8 cellular contexts compared by ENCODE assay signal in genomic region chr1:27724961-27725373, GRCh38. TPM values are rescaled to one million over a fixed set of nuclear protein-coding genes. Genes with fewer than 3 reads are reported as not detected.
DNase-seq lines count a peak whose midpoint lies in the region; ATAC-seq and TF ChIP-seq lines count a peak whose summit lies in the region.

No MANE protein-coding gene starts in this region.

- H3K36me3 Mint-ChIP-seq in GM23338 (ENCODE audit: low read depth): peaks cover 3% of the 10 kb centered on the region; the same call in 1 of the 3 replicates

- intact Hi-C loops in dorsolateral prefrontal cortex (cut with DNase I): loop anchor here (1.0 to 5.0 kb wide), 4 partner anchors 47 to 105 kb away; partner anchors contain the start of genes STX12 (in 2 of the 2), IFI6 (in 1 of the 2) and PPP1R8 (in 1 of the 2)

- DNase-seq in A172 (ENCODE audit: low spot score) (peak; percentile 9), GM23338 (ENCODE audit: low spot score) (peak; percentile 83), dorsolateral prefrontal cortex (peak in 2 of 10 donors; percentile 4 to 42), SIG-M5 treated with dmso at 0.1 percent for 504 hours (lab: John Stamatoyannopoulos, UW; ENCODE audit: unreplicated experiment) (no peak), SKM-1 (lab: John Stamatoyannopoulos, UW; ENCODE audit: unreplicated experiment) (no peak)

- H3K4me2 ChIP-seq in GM23338: peak overlapping the region; percentile 73
- peak overlapping the region; percentile 77 for H3K4me2 ChIP-seq in OCI-LY3 (ENCODE audit: low read length)

- peak overlapping the region; percentile 76 for H2AFZ ChIP-seq in GM23338
- peak overlapping the region; percentile 98 for H2AFZ ChIP-seq in OCI-LY3 (ENCODE audit: low read depth, low read length)

- no peaks in the 10 kb centered on the region for H3K36me3 ChIP-seq in GM23338 (ENCODE audit: insufficient read depth)
- no peaks in the 10 kb centered on the region for H3K36me3 ChIP-seq in OCI-LY3 (replicated peaks; ENCODE audit: low read depth, low read length)
- no peaks in the 10 kb centered on the region for H3K36me3 ChIP-seq in mucosa of stomach (ENCODE audit: control insufficient read depth, insufficient read depth, low read length)

- H3K9ac ChIP-seq in OCI-LY3 (ENCODE audit: low read length): peak overlapping the region; percentile 45
- peak overlapping the region; percentile 61 for H3K9ac ChIP-seq in mucosa of stomach (ENCODE audit: low read length)

- H4K20me1 ChIP-seq in GM23338 (replicated peaks; ENCODE audit: insufficient read depth) (no peaks in the 10 kb centered on the region), OCI-LY3 (ENCODE audit: insufficient read depth, low read length) (no peaks in the 10 kb centered on the region)

- H3F3A ChIP-seq in GM23338 (replicated peaks; ENCODE audit: low read depth): peaks cover 16% of the 10 kb centered on the region; the same call in 1 of the 2 replicates

- H3K4me1 Mint-ChIP-seq in GM23338: peaks cover 10% of the 10 kb centered on the region

- H3K9me3 Mint-ChIP-seq in GM23338: no peaks in the 10 kb centered on the region

- peaks cover 12% of the 10 kb centered on the region for H3K27me3 Mint-ChIP-seq in GM23338 (ENCODE audit: insufficient read depth, low read depth, poor library complexity)

- H3K9me3 ChIP-seq in OCI-LY3 (ENCODE audit: insufficient read depth, low read length) (no peaks in the 10 kb centered on the region), mucosa of stomach (ENCODE audit: control insufficient read depth, low read length) (no peaks in the 10 kb centered on the region)

- H3K27ac ChIP-seq in GM23338 (ENCODE audit: low read depth): peak overlapping the region; percentile 89
- H3K27ac ChIP-seq in OCI-LY3 (ENCODE audit: low read length): 0 out of 2 replicates have a peak overlapping the region, but pooled peaks have one; percentile 9
- H3K27ac ChIP-seq in dorsolateral prefrontal cortex: peak overlapping the region; percentile 27 to 96 (median 84)

- H3K9me2 ChIP-seq in GM23338 (ENCODE audit: insufficient read depth): no peaks in the 10 kb centered on the region

- H3K27me3 ChIP-seq in GM23338 (ENCODE audit: insufficient read depth) (no peaks in the 10 kb centered on the region), OCI-LY3 (ENCODE audit: low read depth, low read length) (no peaks in the 10 kb centered on the region), dorsolateral prefrontal cortex (no peaks in the 10 kb centered on the region), mucosa of stomach (ENCODE audit: control insufficient read depth, insufficient read depth, low read length) (no peaks in the 10 kb centered on the region)

- 0 out of 2 replicates have a peak, but pooled peaks cover 6% of the 10 kb centered on the region for H3K79me2 ChIP-seq in GM23338 (replicated peaks; ENCODE audit: insufficient read depth)
- peaks cover 7% of the 10 kb centered on the region; the same call in 1 of the 2 replicates for H3K79me2 ChIP-seq in OCI-LY3 (ENCODE audit: low read length)

- H3K4me3 Mint-ChIP-seq in GM23338: peak overlapping the region; percentile 74

- H3K4me3 ChIP-seq in GM23338: peak overlapping the region; percentile 40
- H3K4me3 ChIP-seq in OCI-LY3 (ENCODE audit: low read length): peak overlapping the region; percentile 80
- peak overlapping the region; percentile 26 to 98 (median 88) for H3K4me3 ChIP-seq in dorsolateral prefrontal cortex
- peak overlapping the region; percentile 31 for H3K4me3 ChIP-seq in mucosa of stomach (ENCODE audit: low read length)

- H3K4me1 ChIP-seq in GM23338 (ENCODE audit: insufficient read depth): peaks cover 17% of the 10 kb centered on the region; the same call in 1 of the 2 replicates
- peaks cover 10% of the 10 kb centered on the region for H3K4me1 ChIP-seq in OCI-LY3 (ENCODE audit: low read length)
- peaks cover 8% of the 10 kb centered on the region for H3K4me1 ChIP-seq in mucosa of stomach (ENCODE audit: control insufficient read depth, insufficient read depth, low read length)

- no peak for TF ChIP-seq CTCF in GM23338 (conservative IDR thresholded peaks at IDR 0.05; ENCODE audit: low read depth in 2 of 2)
- TF ChIP-seq CTCF in OCI-LY3 (IDR thresholded peaks at IDR 0.05; ENCODE audit: low read depth, low read length): no peak
- TF ChIP-seq CTCF in dorsolateral prefrontal cortex (IDR thresholded peaks at IDR 0.05 in 54 of 56, conservative IDR thresholded peaks at IDR 0.05 in 2 of 56; ENCODE audit: low read depth in 1 of 56, partially characterized antibody in 56 of 56): no peak

- peak; percentile 29 for ATAC-seq in GM23338
- ATAC-seq in GM21367 (IDR thresholded peaks at IDR 0.05; ENCODE audit: unreplicated experiment): no peak

- peak overlapping the region; percentile 98 for H3K27ac Mint-ChIP-seq in GM23338

TF ChIP-seq in GM23338, 12 proteins besides CTCF, POLR2A, EP300 and RAD21:
- no peak for TF ChIP-seq ZNF114 (CRISPR knock-in tag; IDR thresholded peaks at IDR 0.05)
- no peak for TF ChIP-seq EZH2 (IDR thresholded peaks at IDR 0.05; ENCODE audit: low read depth, unreplicated experiment)
- no peak for TF ChIP-seq REST (IDR thresholded peaks at IDR 0.05; ENCODE audit: unreplicated experiment)
- TF ChIP-seq JUNB (IDR thresholded peaks at IDR 0.05; ENCODE audit: unreplicated experiment): no peak
- TF ChIP-seq EZH2phosphoT487 (IDR thresholded peaks at IDR 0.05; ENCODE audit: unreplicated experiment): no peak
- no peak for TF ChIP-seq ZNF331 (CRISPR knock-in tag; IDR thresholded peaks at IDR 0.05; ENCODE audit: low read depth)
- TF ChIP-seq NANOG (IDR thresholded peaks at IDR 0.05; ENCODE audit: borderline replicate concordance): no peak
- TF ChIP-seq STAT1 (IDR thresholded peaks at IDR 0.05; ENCODE audit: unreplicated experiment): no peak
- no peak for TF ChIP-seq CREB1 (CRISPR knock-in tag; IDR thresholded peaks at IDR 0.05; ENCODE audit: low read depth)

RNA-seq across cellular contexts. Expression of gene FAM76A, which starts 0.8 kb away (rescaled TPM):
- 8.6 and 9.4 TPM in 2 replicates for total RNA-seq in A172 (2014; rRNA removed; shearing (Covaris generic))
- total RNA-seq in GM23338 (2014; rRNA removed; shearing (Covaris generic)): 12.5 and 22.6 TPM in 2 replicates
- polyA plus RNA-seq in GM23338 (2016; fragmentation: Nextera tagmentation; extraction: Ambion mirVana): 12.7 and 13.8 TPM in 2 replicates
- 10 to 100 TPM in 117 of 120 experiments, 1 to 10 TPM in 3; 8.3 to 24.0 (median 15.8) TPM for total RNA-seq in dorsolateral prefrontal cortex

RNA-seq across cellular contexts. Expression of gene STX12, which starts 48.1 kb away (rescaled TPM):
- 18.9 and 22.8 TPM in 2 replicates for total RNA-seq in A172 (2014; rRNA removed; shearing (Covaris generic))
- 9.0 and 13.7 TPM in 2 replicates for total RNA-seq in GM23338 (2014; rRNA removed; shearing (Covaris generic))
- polyA plus RNA-seq in GM23338 (2016; fragmentation: Nextera tagmentation; extraction: Ambion mirVana): 5.1 and 6.1 TPM in 2 replicates
- total RNA-seq in dorsolateral prefrontal cortex: 100 to 1,000 TPM in 21 of 120 experiments, 10 to 100 TPM in 99; 52.3 to 114 (median 91.1) TPM

RNA-seq across cellular contexts. Expression of gene IFI6, which starts 53.0 kb away (rescaled TPM):
- 24.9 and 32.0 TPM in 2 replicates for total RNA-seq in A172 (2014; rRNA removed; shearing (Covaris generic))
- 6.3 and 9.4 TPM in 2 replicates for total RNA-seq in GM23338 (2014; rRNA removed; shearing (Covaris generic))
- polyA plus RNA-seq in GM23338 (2016; fragmentation: Nextera tagmentation; extraction: Ambion mirVana): 15.6 and 16.0 TPM in 2 replicates
- total RNA-seq in dorsolateral prefrontal cortex: 1,000 to 10,000 TPM in 2 of 120 experiments, 100 to 1,000 TPM in 49, 10 to 100 TPM in 69; 51.8 to 1,534 (median 96.2) TPM

Comparison
In these comparisons a context has a peak if more than half of its experiments do, and no peak if none do; other contexts are left out.
1. DNase-seq: peak in A172 (single experiment) and GM23338 (single experiment); none in SIG-M5 treated with dmso at 0.1 percent for 504 hours (single experiment) and SKM-1 (single experiment).
2. H3K27ac ChIP-seq: peak in every context shown above with its lines; median percentile 89 in GM23338; 84 in dorsolateral prefrontal cortex; 9 in OCI-LY3.
3. H3K4me3 ChIP-seq: peak in every context shown above with its lines; median percentile 88 in dorsolateral prefrontal cortex; 80 in OCI-LY3; 40 in GM23338; 31 in mucosa of stomach.